In genomic region chr4:185304541-185304940, GRCh38 we compare ENCODE assay signal across 15 cellular contexts.
DNase-seq lines count a peak whose midpoint lies in the region; ATAC-seq and TF ChIP-seq lines count a peak whose summit lies in the region.
"Had no signal": no experiment of that assay in that cellular context is flagged by ENCODE, and none has a peak within 500 bp of the region (broad histone marks: within the 10 kb centered on the region; RNA-seq: fewer than 3 reads in every experiment).

No MANE protein-coding gene starts in this region.

- CTCF ChIA-PET in mammary epithelial cell (lab: Charles Lee; ENCODE audit: low non-redundant PET) = no interaction called here

- in situ Hi-C loops in mammary epithelial cell (cut with MboI; ENCODE audit: low sequenced_read_pairs in 2 of 2) = loop anchor here in 1 of 2 donors (10.0 kb wide), 1 partner anchor 90 kb away; the partner anchor contains the start of genes ANKRD37 and LRP2BP

- no peak for TF ChIP-seq EP300 in upper lobe of left lung (IDR thresholded peaks at IDR 0.05)

- intact Hi-C loops in mammary epithelial cell (cut with micrococcal nuclease) (no loop called here), breast epithelium (cut with DNase I; ENCODE audit: low total_unique reads) (no loop called here)

- WGBS in mammary epithelial cell (ENCODE audit: low coverage, missing lambda C conversion rate) = 100% methylated on average over 3 of the region's 4 CpGs
- 66 to 74% methylated on average over 4 of the region's 4 CpGs for WGBS in upper lobe of left lung, 2 donors

- ATAC-seq in upper lobe of left lung (ENCODE audit: low FRiP score in 2 of 2) = peak; percentile 7 to 16

- H4K20me1 ChIP-seq in mammary epithelial cell (ENCODE audit: insufficient read depth, low read length) (no peaks in the 10 kb centered on the region), Loucy (ENCODE audit: insufficient read depth, low read length, poor library complexity, severe bottlenecking) (no peaks in the 10 kb centered on the region)

- DNase-seq in mammary epithelial cell = no peak
- DNase-seq in breast epithelium (ENCODE audit: low spot score in 2 of 2) = no peak
- no peak for DNase-seq in epithelial cell of prostate (ENCODE audit: low read depth, low spot score)
- peak in 1 of 2 donors; percentile 46 for DNase-seq in upper lobe of left lung
- no peak for DNase-seq in NAMALWA (ENCODE audit: low spot score)
- no peak for DNase-seq in activated T-cell treated with anti-CD3 and anti-CD28 coated beads for 4 hours
- no peak for DNase-seq in NCI-H1436 (lab: John Stamatoyannopoulos, UW)
- DNase-seq: activated gamma-delta T cell, aorta, cortex of kidney, heart left ventricle, NCI-H1436 treated with DMSO at 0.1 percent for 48 hours, NCI-H510A treated with DMSO at 0.1 percent for 48 hours had no signal

- dilution Hi-C loops in mammary epithelial cell (cut with HindIII; ENCODE audit: low sequenced_read_pairs) = no loop called here

- H3K27ac ChIP-seq in mammary epithelial cell (ENCODE audit: insufficient read depth, low read depth, low read length) (peak overlapping the region; percentile 100), breast epithelium (no peak overlapping the region), epithelial cell of prostate (peak overlapping the region; percentile 90), upper lobe of left lung (peak overlapping the region; percentile 56 to 80 (median 75))
- H3K27ac ChIP-seq: esophagus muscularis mucosa, heart left ventricle had no signal

- TF ChIP-seq CTCF in mammary epithelial cell (conservative IDR thresholded peaks at IDR 0.05 in 1 of 2, IDR thresholded peaks at IDR 0.05 in 1 of 2; ENCODE audit: extremely low read depth in 1 of 2, insufficient read depth in 1 of 2, low read depth in 1 of 2, low read length in 2 of 2) (no peak), breast epithelium (IDR thresholded peaks at IDR 0.05) (no peak), Loucy (conservative IDR thresholded peaks at IDR 0.05; ENCODE audit: low read length) (no peak), upper lobe of left lung (IDR thresholded peaks at IDR 0.05) (no peak)

- TF ChIP-seq POLR2A in breast epithelium (IDR thresholded peaks at IDR 0.05) (no peak), upper lobe of left lung (IDR thresholded peaks at IDR 0.05) (no peak)

- H3K4me3 ChIP-seq in mammary epithelial cell (replicated peaks in 1 of 3; ENCODE audit: insufficient read depth in 1 of 3, low read depth in 2 of 3, low read length in 3 of 3) (no peak overlapping the region), breast epithelium (no peak overlapping the region), Loucy (ENCODE audit: low read length, poor library complexity, severe bottlenecking) (no peak overlapping the region), upper lobe of left lung (no peak overlapping the region)
- H3K4me3 ChIP-seq: esophagus muscularis mucosa, heart left ventricle had no signal

- H3F3A ChIP-seq in Loucy (ENCODE audit: low read depth) = no peaks in the 10 kb centered on the region

- no TSS peak for BruUV-seq in mammary epithelial cell (replicated peaks; lab: Mats Ljungman, UMichigan)

- H3K27me3 ChIP-seq in mammary epithelial cell (ENCODE audit: insufficient read depth, low read length) (no peaks in the 10 kb centered on the region), breast epithelium (no peaks in the 10 kb centered on the region), Loucy (ENCODE audit: insufficient read depth, low read length, poor library complexity, severe bottlenecking) (no peaks in the 10 kb centered on the region), upper lobe of left lung (no peaks in the 10 kb centered on the region)
- H3K27me3 ChIP-seq: esophagus muscularis mucosa, heart left ventricle had no signal

- peaks cover 3% of the 10 kb centered on the region for H3K79me2 ChIP-seq in mammary epithelial cell (ENCODE audit: insufficient read depth, low read length)
- H3K79me2 ChIP-seq in Loucy (ENCODE audit: insufficient read depth, low read length) = no peaks in the 10 kb centered on the region

- H3K9ac ChIP-seq in mammary epithelial cell (ENCODE audit: insufficient read depth, low read length) (no peak overlapping the region), Loucy (ENCODE audit: low read depth, low read length, poor library complexity, severe bottlenecking) (no peak overlapping the region)

- H3K4me2 ChIP-seq in mammary epithelial cell (ENCODE audit: insufficient read depth, low read depth, low read length) (no peak overlapping the region), Loucy (ENCODE audit: low read depth, low read length, poor library complexity, severe bottlenecking) (no peak overlapping the region)

- H2AFZ ChIP-seq in mammary epithelial cell (ENCODE audit: low read depth, low read length) (no peak overlapping the region), Loucy (ENCODE audit: low read length) (peak overlapping the region; percentile 66; the same call in 1 of the 2 replicates)

- no peaks in the 10 kb centered on the region for H3K9me3 ChIP-seq in mammary epithelial cell (replicated peaks; ENCODE audit: insufficient read depth, low read length)
- no peaks in the 10 kb centered on the region for H3K9me3 ChIP-seq in breast epithelium
- H3K9me3 ChIP-seq in Loucy (ENCODE audit: insufficient read depth, low read depth, low read length) = no peaks in the 10 kb centered on the region
- H3K9me3 ChIP-seq in upper lobe of left lung = no peaks in the 10 kb centered on the region
- H3K9me3 ChIP-seq: esophagus muscularis mucosa, heart left ventricle had no signal

- H3K4me1 ChIP-seq in mammary epithelial cell (ENCODE audit: insufficient read depth, low read length) (peaks cover 32% of the 10 kb centered on the region), breast epithelium (no peaks in the 10 kb centered on the region), Loucy (ENCODE audit: insufficient read depth, low read length, poor library complexity, severe bottlenecking) (no peaks in the 10 kb centered on the region), upper lobe of left lung (peaks cover 0 to 35% (median 16%) of the 10 kb centered on the region in 4 donors)
- H3K4me1 ChIP-seq: esophagus muscularis mucosa had no signal

- no peaks in the 10 kb centered on the region for H3K9me2 ChIP-seq in Loucy (replicated peaks; ENCODE audit: low read depth, low read length)

- H3K36me3 ChIP-seq in mammary epithelial cell (ENCODE audit: insufficient read depth, low read length) (no peaks in the 10 kb centered on the region), breast epithelium (no peaks in the 10 kb centered on the region), Loucy (ENCODE audit: insufficient read depth, low read length) (no peaks in the 10 kb centered on the region), upper lobe of left lung (peaks cover 0 to 10% (median 6%) of the 10 kb centered on the region in 4 donors)

Comparison
In these comparisons a context has a peak if more than half of its experiments do, and no peak if none do; other contexts are left out.
1. H3K27ac ChIP-seq: peak in mammary epithelial cell (single experiment), epithelial cell of prostate (single experiment) and upper lobe of left lung (4 of 4); none in breast epithelium (0 of 2).